Comparison of ENCODE assay signal across 7 cellular contexts in genomic region chr5:37093795-37094194, GRCh38.
DNase-seq lines count a peak whose midpoint lies in the region; ATAC-seq, FAIRE-seq and TF ChIP-seq lines count a peak whose summit lies in the region.
"Not testable (repeated sequence)": the region's sequence is repeated elsewhere in the genome, so short reads cannot be mapped to it uniquely, and the experiment has no call there.

No MANE protein-coding gene starts in this region.

- H3K4me2 ChIP-seq in hepatocyte: not testable (repeated sequence)

- H3K27me3 ChIP-seq in hepatocyte; right lobe of liver; small intestine (ENCODE audit: control insufficient read depth in 2 of 2, insufficient read depth in 2 of 2, low read length in 2 of 2): not testable (repeated sequence)

- peaks cover 12% of the 10 kb centered on the region for H3K9me3 ChIP-seq in hepatocyte (ENCODE audit: low read depth)
- not testable (repeated sequence) for H3K9me3 ChIP-seq in right lobe of liver; small intestine (ENCODE audit: control insufficient read depth, low read depth)

- WGBS in hepatocyte (ENCODE audit: low lambda C conversion rate, missing lambda C conversion rate): 31% methylated on average over 4 of the region's 4 CpGs
- 39% methylated on average over 3 of the region's 4 CpGs for WGBS in right lobe of liver (ENCODE audit: insufficient coverage, low coverage, low lambda C conversion rate, missing lambda C conversion rate)
- 16 to 56% (median 43%) methylated on average over 3 to 4 of the region's 4 CpGs for WGBS in small intestine, 3 donors

- ATAC-seq in left colon (peak; percentile 96), right lobe of liver (peak; percentile 79 to 91 (median 84))

- H2AFZ ChIP-seq in hepatocyte: not testable (repeated sequence)

- not testable (repeated sequence) for H3K4me1 ChIP-seq in hepatocyte (ENCODE audit: insufficient read depth); right lobe of liver; small intestine (ENCODE audit: control insufficient read depth in 2 of 2, insufficient read depth in 1 of 2, low read depth in 1 of 2, low read length in 1 of 2)

- H3K4me3 ChIP-seq in hepatocyte; right lobe of liver; small intestine (ENCODE audit: low read depth in 1 of 2, low read length in 2 of 2): not testable (repeated sequence)

- H3K79me2 ChIP-seq in hepatocyte: not testable (repeated sequence)

- TF ChIP-seq POLR2A in right lobe of liver (IDR thresholded peaks at IDR 0.05): not testable (repeated sequence)

- FAIRE-seq in small intestine (lab: Jason Lieb, UNC): not testable (repeated sequence)

- H4K20me1 ChIP-seq in hepatocyte (ENCODE audit: insufficient read depth, poor library complexity, severe bottlenecking): not testable (repeated sequence)

- peak overlapping the region; percentile 8 for H3K27ac ChIP-seq in hepatocyte
- not testable (repeated sequence) for H3K27ac ChIP-seq in right lobe of liver; small intestine (ENCODE audit: low read depth in 1 of 2, low read length in 1 of 2)

- intact Hi-C loops in left colon (cut with DNase I, micrococcal nuclease); right lobe of liver (cut with DNase I): not testable (repeated sequence)

- not testable (repeated sequence) for TF ChIP-seq CTCF in hepatocyte (IDR thresholded peaks at IDR 0.05; ENCODE audit: poor library complexity); right lobe of liver (IDR thresholded peaks at IDR 0.05)

- H3K36me3 ChIP-seq in hepatocyte (replicated peaks; ENCODE audit: insufficient read depth, low read depth); right lobe of liver; small intestine (ENCODE audit: control insufficient read depth in 2 of 2, insufficient read depth in 2 of 2, low read length in 2 of 2): not testable (repeated sequence)

- not testable (repeated sequence) for H3K9me2 ChIP-seq in hepatocyte (replicated peaks; ENCODE audit: insufficient read depth)

- DNase-seq in ELF-1 (ENCODE audit: low read depth, low spot score): peak; percentile 38
- DNase-seq in LoVo (ENCODE audit: low spot score): peak; percentile 22
- peak; percentile 34 for DNase-seq in SW480 (ENCODE audit: low spot score)
- peak; percentile 4 for DNase-seq in hepatocyte (ENCODE audit: low spot score)
- peak; percentile 25 to 39 for DNase-seq in left colon
- peak in 1 of 3 donors; percentile 35 for DNase-seq in right lobe of liver
- peak; percentile 71 for DNase-seq in small intestine
